Comparison of ENCODE assay signal across 8 cellular contexts in the genomic region with DNA sequence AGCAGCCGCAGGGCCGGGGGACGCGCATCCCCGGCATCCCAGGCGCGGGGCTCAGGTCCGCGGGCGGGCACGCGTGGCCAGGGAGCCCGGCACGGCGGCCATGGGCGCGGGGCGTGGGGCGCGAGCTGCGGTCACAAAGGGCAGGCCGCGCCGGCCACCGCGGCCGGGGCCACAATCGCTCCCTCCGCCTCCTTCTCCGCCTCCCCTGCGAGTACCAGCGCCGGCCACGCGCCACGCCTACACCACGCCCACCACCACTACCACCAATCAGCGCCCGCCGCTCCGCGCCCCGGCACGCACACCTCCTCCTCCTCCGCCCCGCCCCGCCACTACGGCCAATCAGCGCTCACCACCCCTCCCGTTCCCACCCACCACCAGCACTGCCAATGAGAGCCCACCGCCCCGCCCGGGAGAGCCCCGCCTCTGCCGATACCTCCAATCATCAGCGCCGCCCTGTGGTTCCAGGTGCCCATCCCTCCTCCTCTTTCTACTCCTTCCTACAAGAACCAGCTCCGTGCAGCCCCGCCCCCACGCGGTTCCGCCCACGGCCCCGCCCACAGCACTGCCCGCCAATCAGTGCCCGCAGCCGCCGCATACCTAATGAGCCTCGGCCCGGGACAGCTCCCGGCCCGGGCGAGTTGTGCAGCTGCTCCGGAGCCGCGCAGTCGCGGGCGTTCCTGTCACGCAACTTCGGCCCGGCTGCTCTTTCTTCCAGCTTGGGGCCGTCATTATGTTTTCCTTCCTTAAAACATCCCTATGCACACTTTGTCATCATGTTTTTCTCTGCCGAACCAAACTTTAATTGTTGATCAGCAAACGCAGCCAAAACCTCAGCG. TPM values are rescaled to one million over a fixed set of nuclear protein-coding genes. Genes with fewer than 3 reads are reported as not detected.
DNase-seq lines count a peak whose midpoint lies in the region; ATAC-seq, FAIRE-seq and TF ChIP-seq lines count a peak whose summit lies in the region.

TSS of gene RPS6KA2 (minus strand) at position 213 of the 836 bp plus-strand sequence. CDS start 232 bp downstream, outside the sequence.

- H3K4me1 ChIP-seq in iPS-20b (ENCODE audit: insufficient read depth, low read length), result peaks cover 29% of the 10 kb centered on the region

- POLR2A ChIA-PET in AG04450 (lab: Yijun Ruan, JAX), result interaction anchor here (0.5 to 2.1 kb wide), 14 partner anchors 11 to 404 kb away, joined by 3 to 15 read pairs (median 4); partner anchors contain the start of gene RNASET2

- H3K36me3 ChIP-seq in bronchial epithelial cell (ENCODE audit: control insufficient read depth, insufficient read depth, low read length) (no peaks in the 10 kb centered on the region), iPS-20b (ENCODE audit: insufficient read depth, low read depth, low read length) (no peaks in the 10 kb centered on the region)

- H3K27me3 ChIP-seq in AG04450 (ENCODE audit: control insufficient read depth, insufficient read depth, low read length) (no peaks in the 10 kb centered on the region), bronchial epithelial cell (ENCODE audit: control insufficient read depth, insufficient read depth, low read length) (no peaks in the 10 kb centered on the region), iPS-20b (ENCODE audit: insufficient read depth, low read length) (peaks cover 42% of the 10 kb centered on the region)

- DNase-seq in AG04450 (ENCODE audit: low read depth, low spot score) (peak; percentile 99), NCI-H2196 (lab: John Stamatoyannopoulos, UW; ENCODE audit: unreplicated experiment) (peak; percentile 87), bronchial epithelial cell (ENCODE audit: low read depth) (peak; percentile 95)

- ATAC-seq in GM18873 (IDR thresholded peaks at IDR 0.05; ENCODE audit: low FRiP score, unreplicated experiment) (peak; percentile 85), HG03135 (IDR thresholded peaks at IDR 0.05; ENCODE audit: unreplicated experiment) (peak; percentile 92)

- FAIRE-seq in bronchial epithelial cell (lab: Jason Lieb, UNC), result no peak

- H3K27ac ChIP-seq in AG04450 (ENCODE audit: low read depth, low read length) (peak within 1 kb of the TSS; percentile 89), iPS-20b (ENCODE audit: low read length) (no peak within 1 kb of the TSS), skin epidermis (peak within 1 kb of the TSS; percentile 31 to 96 (median 83))

- H3K9me3 ChIP-seq in AG04450 (ENCODE audit: control insufficient read depth, insufficient read depth, low read length) (no peaks in the 10 kb centered on the region), iPS-20b (ENCODE audit: insufficient read depth, low read depth, low read length) (no peaks in the 10 kb centered on the region)

- TF ChIP-seq CTCF in AG04450 (IDR thresholded peaks at IDR 0.05; ENCODE audit: low read depth, low read length), result no peak
- no peak for TF ChIP-seq CTCF in WI38 (IDR thresholded peaks at IDR 0.05; ENCODE audit: low read depth, low read length)
- no peak for TF ChIP-seq CTCF in bronchial epithelial cell (IDR thresholded peaks at IDR 0.05; ENCODE audit: insufficient read depth, low read length, severe bottlenecking)

- peak within 1 kb of the TSS; percentile 83 for H3K9ac ChIP-seq in iPS-20b (ENCODE audit: low read depth, low read length)

- CTCF ChIA-PET in AG04450 (lab: Charles Lee), result interaction anchor here (0.6 to 1.4 kb wide), 4 partner anchors 37 to 112 kb away, joined by 3 to 5 read pairs (median 4); no protein-coding TSS in a partner anchor

- H3K4me3 ChIP-seq in AG04450 (ENCODE audit: low read depth, low read length) (peak within 1 kb of the TSS; percentile 85), WI38 (ENCODE audit: low read depth, low read length) (peak within 1 kb of the TSS; percentile 93), bronchial epithelial cell (ENCODE audit: low read depth, low read length) (peak within 1 kb of the TSS; percentile 83), iPS-20b (ENCODE audit: low read length) (peak within 1 kb of the TSS; percentile 86), skin epidermis (peak within 1 kb of the TSS; percentile 65 to 90 (median 85))

RNA-seq across cellular contexts. Expression of gene RPS6KA2, which starts in this region (rescaled TPM):
- polyA plus RNA-seq in AG04450 (2011; rRNA removed), result 70.9 and 76.6 TPM in 2 replicates
- polyA minus RNA-seq in AG04450 (2011; rRNA and poly(A)+ RNA removed), result 86.5 and 107 TPM in 2 replicates
- total RNA-seq in bronchial epithelial cell, result 42.6 and 44.4 TPM in 2 replicates
